Comparison of ENCODE assay signal across 17 cellular contexts in the genomic region with DNA sequence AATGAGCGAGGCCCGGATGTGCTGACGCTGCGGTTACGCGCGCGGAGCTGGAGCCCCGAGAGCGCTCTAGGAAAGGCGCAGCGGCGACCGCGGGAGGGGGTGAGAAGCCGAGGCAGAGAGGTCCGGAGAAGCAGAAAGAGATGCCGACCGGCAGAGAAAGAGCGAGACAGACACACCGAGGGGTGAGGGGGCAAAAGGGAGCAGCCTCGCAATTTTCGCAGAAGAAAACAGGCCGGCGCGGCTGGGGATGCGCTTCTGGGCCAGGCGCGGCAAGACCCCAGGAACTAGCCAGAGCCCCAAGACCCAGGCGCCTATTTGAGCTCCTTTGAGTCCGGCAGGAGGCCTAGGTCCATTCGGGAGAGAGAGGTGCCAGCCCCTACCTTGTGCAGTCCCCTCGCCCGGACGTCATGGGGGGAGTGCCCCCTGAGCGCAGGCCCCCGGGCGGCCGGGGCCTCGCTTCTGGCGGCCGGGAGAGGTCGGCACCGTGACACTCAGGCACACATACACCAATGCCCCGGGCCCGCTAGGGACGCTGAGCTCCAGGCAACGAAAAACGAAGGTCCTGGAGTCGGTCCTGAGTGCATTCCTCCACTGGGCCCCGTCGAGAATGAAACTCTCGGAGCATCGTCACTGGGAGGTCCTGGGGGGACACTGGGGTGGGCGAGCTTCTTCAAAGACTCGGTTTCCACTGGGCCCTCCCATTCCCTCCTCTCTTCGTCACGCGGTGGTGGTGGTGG. TPM values are rescaled to one million over a fixed set of nuclear protein-coding genes. Genes with fewer than 3 reads are reported as not detected.
DNase-seq lines count a peak whose midpoint lies in the region; ATAC-seq, FAIRE-seq and TF ChIP-seq lines count a peak whose summit lies in the region.
"Had no signal": no experiment of that assay in that cellular context is flagged by ENCODE, and none has a peak within 500 bp of the region (broad histone marks: within the 10 kb centered on the region; RNA-seq: fewer than 3 reads in every experiment).

No MANE protein-coding gene starts in this region.

- H3K9me3 ChIP-seq in A673 (ENCODE audit: low read depth, low read length, poor library complexity, severe bottlenecking) (no peaks in the 10 kb centered on the region), endothelial cell of umbilical vein (replicated peaks; ENCODE audit: control insufficient read depth, insufficient read depth, low read length) (no peaks in the 10 kb centered on the region), neutrophil (no peaks in the 10 kb centered on the region)

- H3K9me2 ChIP-seq in GM23338 (ENCODE audit: insufficient read depth): no peaks in the 10 kb centered on the region

- H3K4me3 ChIP-seq in A673 (ENCODE audit: low read depth, low read length, poor library complexity, severe bottlenecking) (peak overlapping the region; percentile 23), GM23338 (peak overlapping the region; percentile 54), endothelial cell of umbilical vein (replicated peaks in 1 of 3; ENCODE audit: insufficient read depth in 1 of 3, low read depth in 1 of 3, low read length in 3 of 3) (no peak overlapping the region), neutrophil (ENCODE audit: low read depth in 1 of 2, low read length in 1 of 2) (peak overlapping the region; percentile 40 to 47)

- H3K79me2 ChIP-seq in GM23338 (replicated peaks; ENCODE audit: insufficient read depth) (no peaks in the 10 kb centered on the region), endothelial cell of umbilical vein (ENCODE audit: control insufficient read depth, insufficient read depth, low read length) (no peaks in the 10 kb centered on the region)

- DNase-seq in A673 (ENCODE audit: low spot score): peak; percentile 28
- DNase-seq in GM23338 (ENCODE audit: low spot score): peak; percentile 61
- DNase-seq in endothelial cell of umbilical vein (ENCODE audit: low read depth, low spot score): no peak
- no peak for DNase-seq in HUDEP-2 (lab: John Stamatoyannopoulos, UW; ENCODE audit: unreplicated experiment in 76 of 76)
- no peak for DNase-seq in sciatic nerve (ENCODE audit: low spot score)
- no peak for DNase-seq in stimulated activated naive CD8-positive, alpha-beta T cell treated with anti-CD3 and anti-CD28 coated beads, Interleukin-15, amount 100 ng/mL, for 72 hours
- DNase-seq: AML-193; central memory CD4-positive, alpha-beta T cell; GF-D8; NCI-H1417; SIG-M5 had no signal

- peaks cover 99% of the 10 kb centered on the region for H3K27me3 Mint-ChIP-seq in GM23338 (ENCODE audit: insufficient read depth, low read depth, poor library complexity)
- peaks cover 92% of the 10 kb centered on the region for H3K27me3 Mint-ChIP-seq in stimulated activated naive CD8-positive, alpha-beta T cell treated with anti-CD3 and anti-CD28 coated beads, Interleukin-15, amount 100 ng/mL, for 72 hours

- POLR2A ChIA-PET in A673 (lab: Charles Lee; ENCODE audit: low non-redundant PET): no interaction called here
- POLR2A ChIA-PET in endothelial cell of umbilical vein (lab: Charles Lee): no interaction called here

- H4K20me1 ChIP-seq in GM23338 (replicated peaks; ENCODE audit: insufficient read depth) (peaks cover 18% of the 10 kb centered on the region), endothelial cell of umbilical vein (replicated peaks; ENCODE audit: control insufficient read depth, extremely low read depth, insufficient read depth, low read length) (no peaks in the 10 kb centered on the region)

- dilution Hi-C loops in endothelial cell of umbilical vein (cut with MboI; ENCODE audit: extremely low pct_ligation_motif_present, low sequenced_read_pairs): no loop called here

- no peak overlapping the region for H3K9ac ChIP-seq in endothelial cell of umbilical vein (replicated peaks; ENCODE audit: extremely low read depth, insufficient read depth, low read length)

- H3K4me1 ChIP-seq in A673 (ENCODE audit: insufficient read depth, low read length, poor library complexity, severe bottlenecking): no peaks in the 10 kb centered on the region
- H3K4me1 ChIP-seq in GM23338 (ENCODE audit: insufficient read depth): peaks cover 24% of the 10 kb centered on the region; the same call in 1 of the 2 replicates
- H3K4me1 ChIP-seq in endothelial cell of umbilical vein (ENCODE audit: control insufficient read depth, extremely low read depth, insufficient read depth, low read length): no peaks in the 10 kb centered on the region
- peaks cover 18 to 23% of the 10 kb centered on the region in 2 experiments for H3K4me1 ChIP-seq in neutrophil (ENCODE audit: control insufficient read depth in 1 of 2, insufficient read depth in 1 of 2, low read depth in 1 of 2, low read length in 1 of 2)

- no peak for TF ChIP-seq POLR2A in endothelial cell of umbilical vein (IDR thresholded peaks at IDR 0.05; ENCODE audit: low read depth, low read length)

- FAIRE-seq in endothelial cell of umbilical vein (lab: Jason Lieb, UNC): no peak
- FAIRE-seq: D721Med, GM12892 had no signal

- CTCF ChIA-PET in A673 (lab: Charles Lee): interaction anchor here (0.6 to 1.0 kb wide), 2 partner anchors 170 to 239 kb away, joined by 4 to 6 read pairs; no protein-coding TSS in a partner anchor
- CTCF ChIA-PET in endothelial cell of umbilical vein (lab: Charles Lee): no interaction called here

- H2AFZ ChIP-seq in GM23338 (peak overlapping the region; percentile 80), endothelial cell of umbilical vein (ENCODE audit: low read depth, low read length) (no peak overlapping the region)

- peak overlapping the region; percentile 60 for H3K4me3 Mint-ChIP-seq in GM23338
- no peak overlapping the region for H3K4me3 Mint-ChIP-seq in stimulated activated naive CD8-positive, alpha-beta T cell treated with anti-CD3 and anti-CD28 coated beads, Interleukin-15, amount 100 ng/mL, for 72 hours

- intact Hi-C loops in A673 (cut with micrococcal nuclease; ENCODE audit: unreplicated experiment): no loop called here
- intact Hi-C loops in endothelial cell of umbilical vein (cut with micrococcal nuclease): no loop called here
- intact Hi-C loops in sciatic nerve (cut with DNase I): no loop called here

- peaks cover 33% of the 10 kb centered on the region for H3K4me1 Mint-ChIP-seq in GM23338
- peaks cover 25% of the 10 kb centered on the region for H3K4me1 Mint-ChIP-seq in stimulated activated naive CD8-positive, alpha-beta T cell treated with anti-CD3 and anti-CD28 coated beads, Interleukin-15, amount 100 ng/mL, for 72 hours

- H3K36me3 ChIP-seq in A673 (ENCODE audit: insufficient read depth, low read length, poor library complexity, severe bottlenecking): no peaks in the 10 kb centered on the region
- H3K36me3 ChIP-seq in GM23338 (ENCODE audit: insufficient read depth): no peaks in the 10 kb centered on the region
- no peaks in the 10 kb centered on the region for H3K36me3 ChIP-seq in endothelial cell of umbilical vein (ENCODE audit: control insufficient read depth in 2 of 2, extremely low read depth in 1 of 2, insufficient read depth in 2 of 2, low read length in 2 of 2)
- H3K36me3 ChIP-seq in neutrophil: no peaks in the 10 kb centered on the region

- no peak overlapping the region for H3K27ac ChIP-seq in A673 (ENCODE audit: low read depth, low read length, poor library complexity, severe bottlenecking)
- no peak overlapping the region for H3K27ac ChIP-seq in GM23338 (ENCODE audit: low read depth)
- H3K27ac ChIP-seq in endothelial cell of umbilical vein (ENCODE audit: insufficient read depth, low read depth, low read length): no peak overlapping the region
- H3K27ac ChIP-seq in neutrophil: no peak overlapping the region

- H3K4me2 ChIP-seq in GM23338 (peak overlapping the region; percentile 81), endothelial cell of umbilical vein (ENCODE audit: insufficient read depth, low read length) (no peak overlapping the region)

- peaks cover 3% of the 10 kb centered on the region; the same call in 1 of the 3 replicates for H3K9me3 Mint-ChIP-seq in GM23338
- H3K9me3 Mint-ChIP-seq in stimulated activated naive CD8-positive, alpha-beta T cell treated with anti-CD3 and anti-CD28 coated beads, Interleukin-15, amount 100 ng/mL, for 72 hours: no peaks in the 10 kb centered on the region

- no peaks in the 10 kb centered on the region; the same call in 2 of the 3 replicates for H3K36me3 Mint-ChIP-seq in GM23338 (ENCODE audit: low read depth)

- H3K27me3 ChIP-seq in A673 (replicated peaks; ENCODE audit: insufficient read depth, low read depth, low read length, poor library complexity) (peaks cover 93% of the 10 kb centered on the region), GM23338 (ENCODE audit: insufficient read depth) (peaks cover 99% of the 10 kb centered on the region), endothelial cell of umbilical vein (ENCODE audit: control insufficient read depth in 2 of 2, insufficient read depth in 2 of 2, low read length in 2 of 2) (peaks cover 76 to 88% of the 10 kb centered on the region in 2 experiments), neutrophil (peaks cover 100% of the 10 kb centered on the region)

- H3K9me1 ChIP-seq in endothelial cell of umbilical vein (replicated peaks; ENCODE audit: control insufficient read depth, extremely low read depth, insufficient read depth, low read length): no peaks in the 10 kb centered on the region

- no peak for TF ChIP-seq CTCF in A673 (conservative IDR thresholded peaks at IDR 0.05; ENCODE audit: low read depth, low read length)
- TF ChIP-seq CTCF in GM23338 (conservative IDR thresholded peaks at IDR 0.05; ENCODE audit: low read depth in 2 of 2): no peak
- TF ChIP-seq CTCF in endothelial cell of umbilical vein (IDR thresholded peaks at IDR 0.05; ENCODE audit: extremely low read depth in 1 of 2, insufficient read depth in 1 of 2, low read depth in 1 of 2, low read length in 2 of 2): no peak
- no peak for TF ChIP-seq CTCF in neutrophil (IDR thresholded peaks at IDR 0.05)

- ATAC-seq in GM23338 (peak; percentile 0; the same call in 2 of the 3 replicates), sciatic nerve (no peak)
- ATAC-seq in stimulated activated naive CD8-positive, alpha-beta T cell treated with anti-CD3 and anti-CD28 coated beads, Interleukin-15, amount 100 ng/mL, for 72 hours: no peak

- H3K27ac Mint-ChIP-seq in GM23338: no peak overlapping the region
- H3K27ac Mint-ChIP-seq in stimulated activated naive CD8-positive, alpha-beta T cell treated with anti-CD3 and anti-CD28 coated beads, Interleukin-15, amount 100 ng/mL, for 72 hours: no peak overlapping the region

- H3F3A ChIP-seq in GM23338 (replicated peaks; ENCODE audit: low read depth): no peaks in the 10 kb centered on the region; the same call in 1 of the 2 replicates

- no TSS peak for BruUV-seq in A673 (replicated peaks; lab: Mats Ljungman, UMichigan)
- no TSS peak for BruUV-seq in endothelial cell of umbilical vein (replicated peaks; lab: Mats Ljungman, UMichigan)

RNA-seq across cellular contexts. Expression of a gene that starts 13.3 kb away (rescaled TPM):
- 0.15 and 0.26 TPM in 2 replicates for total RNA-seq in A673 (2021)
- 0.69 TPM in 1 of 2 replicates, not detected in the other for total RNA-seq in GM23338 (2014; rRNA removed; shearing (Covaris generic))
- 0.23 TPM in 1 of 2 replicates, not detected in the other for polyA plus RNA-seq in GM23338 (2016; fragmentation: Nextera tagmentation; extraction: Ambion mirVana)
- not detected in 2 replicates for total RNA-seq in endothelial cell of umbilical vein
- polyA plus RNA-seq in endothelial cell of umbilical vein: not detected in 2 replicates
- not detected in 2 replicates for polyA plus RNA-seq in endothelial cell of umbilical vein (2011; cell fraction: cytosol; rRNA removed)
- polyA plus RNA-seq in endothelial cell of umbilical vein (2011; cell fraction: nucleus; rRNA removed): not detected in 2 replicates
- not detected in 2 replicates for polyA plus RNA-seq in endothelial cell of umbilical vein (2012)
- not detected in 2 replicates for polyA minus RNA-seq in endothelial cell of umbilical vein
- polyA minus RNA-seq in endothelial cell of umbilical vein (2011; cell fraction: cytosol; rRNA and poly(A)+ RNA removed): not detected
- not detected in 2 replicates for polyA minus RNA-seq in endothelial cell of umbilical vein (2011; cell fraction: nucleus; rRNA and poly(A)+ RNA removed)
- total RNA-seq in sciatic nerve: not detected
- total RNA-seq: LHCN-M2, pulmonary artery endothelial cell had no signal
- polyA plus RNA-seq: adipose tissue had no signal

Comparison
In these comparisons a context has a peak if more than half of its experiments do, and no peak if none do; other contexts are left out.
1. DNase-seq: peak in A673 (single experiment) and GM23338 (single experiment); none in endothelial cell of umbilical vein (single experiment), HUDEP-2 (0 of 76), sciatic nerve (single experiment) and stimulated activated naive CD8-positive, alpha-beta T cell treated with anti-CD3 and anti-CD28 coated beads, Interleukin-15, amount 100 ng/mL, for 72 hours (0 of 2).
2. H3K4me3 ChIP-seq: peak in A673 (single experiment), GM23338 (single experiment) and neutrophil (2 of 2); none in endothelial cell of umbilical vein (0 of 3).